In genomic region chr11:118997627-118998387, GRCh38 we compare ENCODE assay signal across 8 cellular contexts. TPM values are rescaled to one million over a fixed set of nuclear protein-coding genes. Genes with fewer than 3 reads are reported as not detected.
A peak's percentile ranks its signal among the peaks of the same experiment; 100 is the strongest.
DNase-seq lines count a peak whose midpoint lies in the region; ATAC-seq, FAIRE-seq and TF ChIP-seq lines count a peak whose summit lies in the region.

Gene CENATAC (plus strand): TSS chr11:118998138. CDS start chr11:118998198, 60 bp downstream.

- peak; percentile 96 for DNase-seq in ELF-1 (ENCODE audit: low read depth, low spot score)
- peak; percentile 89 for DNase-seq in H54 (ENCODE audit: insufficient read length, low spot score)
- DNase-seq in LoVo (ENCODE audit: low spot score), result peak; percentile 95
- peak; percentile 99 for DNase-seq in RWPE1 (ENCODE audit: low spot score)
- peak; percentile 97 for DNase-seq in activated T-helper 9 cell treated with anti-CD3 and anti-CD28 coated beads, Interleukin-2, amount 50 U/mL, for 16 hours (ENCODE audit: low read depth)
- peak; percentile 85 for DNase-seq in fibroblast of pulmonary artery (ENCODE audit: low read depth)
- peak; percentile 97 for DNase-seq in natural killer cell treated with Interleukin-12 subunit alpha and Interleukin-12 subunit beta and Interleukin-15 and Interleukin-18, amount 100 ng/mL, for 72 hours (ENCODE audit: low spot score)
- peak; percentile 98 for DNase-seq in stimulated activated naive CD8-positive, alpha-beta T cell treated with anti-CD3 and anti-CD28 coated beads, Interleukin-15, Interleukin-2, amounts not matched to agents 100 U/mL and 50 U/mL, for 24 hours

- TF ChIP-seq CTCF in RWPE1 (conservative IDR thresholded peaks at IDR 0.05; ENCODE audit: low read depth) (no peak), fibroblast of pulmonary artery (IDR thresholded peaks at IDR 0.05; ENCODE audit: low read length, missing control alignments) (no peak)

- H3K4me1 Mint-ChIP-seq in natural killer cell treated with Interleukin-12 subunit alpha and Interleukin-12 subunit beta and Interleukin-15 and Interleukin-18, amount 100 ng/mL, for 72 hours (ENCODE audit: low read depth in 2 of 2), result peaks cover 26 to 35% of the 10 kb centered on the region in 2 donors

- no peaks in the 10 kb centered on the region for H3K27me3 Mint-ChIP-seq in natural killer cell treated with Interleukin-12 subunit alpha and Interleukin-12 subunit beta and Interleukin-15 and Interleukin-18, amount 100 ng/mL, for 72 hours

- H3K27ac ChIP-seq in RWPE1, result peak within 1 kb of the TSS; percentile 83

- H3K36me3 Mint-ChIP-seq in natural killer cell treated with Interleukin-12 subunit alpha and Interleukin-12 subunit beta and Interleukin-15 and Interleukin-18, amount 100 ng/mL, for 72 hours, result peaks cover 6% of the 10 kb centered on the region

- peak within 1 kb of the TSS; percentile 84 to 96 for H3K27ac Mint-ChIP-seq in natural killer cell treated with Interleukin-12 subunit alpha and Interleukin-12 subunit beta and Interleukin-15 and Interleukin-18, amount 100 ng/mL, for 72 hours

- peak within 1 kb of the TSS; percentile 87 for H3K4me3 ChIP-seq in fibroblast of pulmonary artery (replicated peaks; ENCODE audit: low read depth, low read length)

- H3K4me3 Mint-ChIP-seq in natural killer cell treated with Interleukin-12 subunit alpha and Interleukin-12 subunit beta and Interleukin-15 and Interleukin-18, amount 100 ng/mL, for 72 hours, result peak within 1 kb of the TSS; percentile 99

- no peak for FAIRE-seq in H54 (lab: Jason Lieb, UNC)

- peak; percentile 98 to 99 for ATAC-seq in natural killer cell treated with Interleukin-12 subunit alpha and Interleukin-12 subunit beta and Interleukin-15 and Interleukin-18, amount 100 ng/mL, for 72 hours
- ATAC-seq in stimulated activated naive CD8-positive, alpha-beta T cell treated with anti-CD3 and anti-CD28 coated beads, Interleukin-15, Interleukin-2, amounts not matched to agents 100 U/mL and 50 U/mL, for 24 hours, result peak; percentile 97

- POLR2A ChIA-PET in RWPE1 (lab: Yijun Ruan, JAX; ENCODE audit: low non-redundant PET), result interaction anchor here (0.5 kb wide), 1 partner anchor 13 kb away, joined by 3 read pairs; no protein-coding TSS in a partner anchor

- CTCF ChIA-PET in RWPE1 (lab: Yijun Ruan, JAX), result interaction anchor here (0.6 to 1.0 kb wide), 2 partner anchors 18 to 1766 kb away, joined by 3 read pairs; partner anchors contain the start of genes PCSK7 and RNF214

- no peaks in the 10 kb centered on the region for H3K9me3 Mint-ChIP-seq in natural killer cell treated with Interleukin-12 subunit alpha and Interleukin-12 subunit beta and Interleukin-15 and Interleukin-18, amount 100 ng/mL, for 72 hours

- peak; percentile 90 for TF ChIP-seq POLR2A in H54 (IDR thresholded peaks at IDR 0.05; ENCODE audit: low read depth, low read length)

RNA-seq across cellular contexts. Expression of gene CENATAC, which starts in this region (rescaled TPM):
- 10 to 100 TPM; 53.4 to 97.8 TPM for total RNA-seq in natural killer cell treated with Interleukin-12 subunit alpha and Interleukin-12 subunit beta and Interleukin-15 and Interleukin-18, amount 100 ng/mL, for 72 hours

Comparison
In these comparisons a context has a peak if more than half of its experiments do, and no peak if none do; other contexts are left out.
1. Peak in every context shown above with its lines: DNase-seq, ATAC-seq, H3K4me3 ChIP-seq and H3K27ac ChIP-seq.